Comparison of ENCODE assay signal across 24 cellular contexts in the genomic region with DNA sequence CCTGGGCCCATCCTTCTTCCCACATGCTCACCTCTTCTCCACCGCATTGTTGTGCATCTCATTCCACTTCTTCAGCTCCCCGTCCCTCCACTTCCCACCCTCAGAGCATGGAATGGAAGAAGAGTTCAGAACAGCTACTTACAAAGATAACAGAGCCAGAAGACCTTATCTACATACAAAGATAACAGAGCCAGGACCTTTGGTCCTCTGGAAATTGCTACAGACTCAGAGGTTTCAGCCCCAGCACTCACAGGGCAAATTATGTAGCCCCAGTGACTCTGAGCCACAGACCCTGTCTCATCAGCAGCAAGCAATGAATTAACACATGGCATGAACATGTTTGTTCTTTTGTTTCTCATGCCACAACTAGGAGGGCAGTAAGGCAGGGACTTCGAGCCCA.
"Had no signal": no experiment of that assay in that cellular context is flagged by ENCODE, and none has a peak within 500 bp of the region (broad histone marks: within the 10 kb centered on the region; RNA-seq: fewer than 3 reads in every experiment).

No MANE protein-coding gene starts in this region.

- H3K27ac ChIP-seq: body of pancreas, parathyroid adenoma, psoas muscle, spleen, suprapubic skin, tibial artery had no signal

- DNase-seq: activated B cell treated with CpG ODN at 0.5 μM for 24 hours; activated CD4-positive, alpha-beta T cell treated with anti-CD3 and anti-CD28 coated beads for 36 hours; activated CD8-positive, alpha-beta T cell treated with anti-CD3 and anti-CD28 coated beads, Interleukin-2, amount 10 ng/mL, durations not matched to agents 7 days and 5 days; activated naive CD4-positive, alpha-beta T cell; activated T-cell treated with anti-CD3 and anti-CD28 coated beads for 4 hours; activated T-cell treated with anti-CD3 and anti-CD28 coated beads, Interleukin-2, amount 50 U/mL, for 72 hours; aorta; body of pancreas; cortex of kidney; hypothalamus; immature natural killer cell; kidney; mammary epithelial cell; naive thymus-derived CD8-positive, alpha-beta T cell; nucleus accumbens; spleen; stimulated activated naive CD4-positive, alpha-beta T cell; T-helper 1 cell; tibial artery had no signal

- H3K4me1 ChIP-seq: parathyroid adenoma, psoas muscle had no signal

- H3K9me3 ChIP-seq: body of pancreas, heart left ventricle, psoas muscle, spleen, suprapubic skin, tibial artery had no signal

- H3K27me3 ChIP-seq: body of pancreas, heart left ventricle, spleen, suprapubic skin, tibial artery had no signal

- ATAC-seq: activated CD4-positive, alpha-beta T cell treated with anti-CD3 and anti-CD28 coated beads for 36 hours; activated CD8-positive, alpha-beta T cell treated with anti-CD3 and anti-CD28 coated beads, Interleukin-2, amount 10 ng/mL, durations not matched to agents 7 days and 5 days; activated T-cell treated with anti-CD3 and anti-CD28 coated beads, Interleukin-2, amount 50 U/mL, for 72 hours; body of pancreas; esophagus mucosa; naive thymus-derived CD8-positive, alpha-beta T cell had no signal

- H3K4me3 ChIP-seq: body of pancreas, heart left ventricle, psoas muscle, spleen, suprapubic skin, tibial artery had no signal
